In the genomic region with DNA sequence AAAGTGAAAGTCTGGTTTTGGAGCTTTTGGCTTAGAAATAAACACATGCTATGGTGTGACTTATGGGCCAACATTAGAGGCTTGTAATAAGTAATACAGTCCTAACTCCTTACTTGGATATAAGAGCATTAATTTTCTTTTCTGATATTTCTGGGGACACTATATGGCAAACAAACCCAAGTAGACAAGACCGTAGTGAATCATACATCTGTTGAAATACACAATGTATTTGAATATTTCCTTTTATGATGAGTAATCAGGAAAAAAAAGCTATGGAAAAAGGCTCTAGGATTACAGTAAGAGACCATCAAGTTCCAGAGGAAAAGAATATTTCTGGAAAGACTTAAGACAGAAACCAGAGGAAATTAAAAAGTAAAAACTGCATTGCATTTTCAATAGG, we compare ENCODE assay signal across 1 cellular context.
A peak's percentile ranks its signal among the peaks of the same experiment; 100 is the strongest.
TF ChIP-seq lines count a peak whose summit lies in the region.

No MANE protein-coding gene starts in this region.

TF ChIP-seq in SK-N-SH, 30 proteins besides CTCF, POLR2A, EP300 and RAD21 (continued from another document):
- TF ChIP-seq PBX3 (IDR thresholded peaks at IDR 0.05) (peak; percentile 3; the same call in 1 of the 2 replicates), GATA2 (CRISPR knock-in tag; IDR thresholded peaks at IDR 0.05) (no peak), NFIC (IDR thresholded peaks at IDR 0.05; ENCODE audit: borderline replicate concordance) (no peak), USF1 (IDR thresholded peaks at IDR 0.05; ENCODE audit: borderline replicate concordance, low read depth) (no peak), RFX5 (IDR thresholded peaks at IDR 0.05; ENCODE audit: low read length) (no peak), TAF1 (IDR thresholded peaks at IDR 0.05; ENCODE audit: borderline replicate concordance, low read depth, low read length) (no peak), RXRA (IDR thresholded peaks at IDR 0.05; ENCODE audit: borderline replicate concordance, low read depth) (no peak), JUND (IDR thresholded peaks at IDR 0.05) (0 out of 2 replicates have a peak, but pooled peaks have one; percentile 14), TCF12 (IDR thresholded peaks at IDR 0.05) (0 out of 2 replicates have a peak, but pooled peaks have one; percentile 13), MXI1 (IDR thresholded peaks at IDR 0.05; ENCODE audit: low read depth, low read length) (0 out of 2 replicates have a peak, but pooled peaks have one; percentile 19), SIN3A (IDR thresholded peaks at IDR 0.05; ENCODE audit: borderline replicate concordance, low read depth, low read length) (no peak), FOSL2 (IDR thresholded peaks at IDR 0.05; ENCODE audit: borderline replicate concordance, low read depth) (peak; percentile 52; the same call in 1 of the 2 replicates), POLR2AphosphoS5 (IDR thresholded peaks at IDR 0.05; ENCODE audit: low read depth, low read length) (no peak)
- TF ChIP-seq, protein P1, sequence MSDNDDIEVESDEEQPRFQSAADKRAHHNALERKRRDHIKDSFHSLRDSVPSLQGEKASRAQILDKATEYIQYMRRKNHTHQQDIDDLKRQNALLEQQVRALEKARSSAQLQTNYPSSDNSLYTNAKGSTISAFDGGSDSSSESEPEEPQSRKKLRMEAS (IDR thresholded peaks at IDR 0.05; ENCODE audit: low read depth), result no peak
